Comparison of ENCODE assay signal across 17 cellular contexts in the genomic region with DNA sequence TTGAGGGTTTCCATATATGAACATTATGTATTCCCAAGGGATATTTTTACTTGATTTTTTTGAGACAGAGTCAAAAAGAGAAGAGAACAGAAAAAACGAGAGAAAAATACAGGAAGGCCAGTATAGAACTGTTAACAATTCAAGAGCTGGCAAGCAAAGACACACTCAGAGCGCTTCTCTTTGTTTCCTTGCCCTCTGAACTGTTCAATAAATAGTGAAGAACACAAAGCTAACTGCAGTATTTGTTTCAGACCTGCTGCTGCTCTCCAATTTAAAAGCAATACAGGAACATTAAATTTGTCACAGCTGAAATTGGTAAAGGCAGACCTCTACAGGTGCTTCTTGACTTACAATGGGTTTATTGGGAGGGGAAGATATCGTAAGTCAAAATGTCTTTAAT. TPM values are rescaled to one million over a fixed set of nuclear protein-coding genes. Genes with fewer than 3 reads are reported as not detected.
"Had no signal": no experiment of that assay in that cellular context is flagged by ENCODE, and none has a peak within 500 bp of the region (broad histone marks: within the 10 kb centered on the region; RNA-seq: fewer than 3 reads in every experiment).

No MANE protein-coding gene starts in this region.

- H3K9ac ChIP-seq: SK-N-SH had no signal

- H3K4me1 ChIP-seq: esophagus muscularis mucosa, right atrium auricular region, thyroid gland had no signal

- H3K4me3 ChIP-seq: esophagus muscularis mucosa, left lung, right atrium auricular region, skin epidermis, thyroid gland had no signal

- H3K27me3 ChIP-seq: esophagus muscularis mucosa, left lung, right atrium auricular region, thyroid gland had no signal

- H3K9me3 ChIP-seq: esophagus muscularis mucosa, left lung, right atrium auricular region, SK-N-SH, thyroid gland had no signal

- H3K4me1 Mint-ChIP-seq: memory B cell had no signal

- ATAC-seq: natural killer cell treated with Interleukin-12 subunit alpha and Interleukin-12 subunit beta and Interleukin-15 and Interleukin-18, amount 100 ng/mL, for 72 hours; T-cell had no signal

- H3K27ac Mint-ChIP-seq: activated T-helper 1 cell treated with anti-CD3 and anti-CD28 coated beads, Interleukin-12 subunit alpha, Interleukin-12 subunit beta, Interleukin-2, Interleukin-4 antibody, amounts not matched to agents 30 ng/mL and 10 ng/mL and 1 ng/mL, durations not matched to agents 14 hours and 24 hours and 36 hours; natural killer cell treated with Interleukin-12 subunit alpha and Interleukin-12 subunit beta and Interleukin-15 and Interleukin-18, amount 100 ng/mL, for 72 hours had no signal

- H3K27me3 Mint-ChIP-seq: memory B cell; natural killer cell treated with Interleukin-12 subunit alpha and Interleukin-12 subunit beta and Interleukin-15 and Interleukin-18, amount 100 ng/mL, for 72 hours; T-cell had no signal

- DNase-seq: activated CD4-positive, alpha-beta T cell treated with anti-CD3 and anti-CD28 coated beads for 4 hours; activated CD8-positive, alpha-beta memory T cell treated with anti-CD3 and anti-CD28 coated beads, Interleukin-2, amount 50 U/mL, for 48 hours; islet precursor cell; left lung; nucleus accumbens; SK-N-SH; stimulated activated CD4-positive, alpha-beta T cell treated with anti-CD3 and anti-CD28 coated beads, Interleukin-15, amount 100 ng/mL, for 24 hours; stimulated activated CD4-positive, alpha-beta T cell treated with anti-CD3 and anti-CD28 coated beads, Interleukin-4, amount 100 ng/mL, for 1 hour; T-cell; T1000; thyroid gland had no signal

- H3K9me3 Mint-ChIP-seq: activated T-helper 1 cell treated with anti-CD3 and anti-CD28 coated beads, Interleukin-12 subunit alpha, Interleukin-12 subunit beta, Interleukin-2, Interleukin-4 antibody, amounts not matched to agents 30 ng/mL and 10 ng/mL and 1 ng/mL, durations not matched to agents 14 hours and 24 hours and 36 hours; memory B cell; natural killer cell treated with Interleukin-12 subunit alpha and Interleukin-12 subunit beta and Interleukin-15 and Interleukin-18, amount 100 ng/mL, for 72 hours; T-cell had no signal

- H3K27ac ChIP-seq: esophagus muscularis mucosa, left lung, right atrium auricular region, thyroid gland had no signal

- H3K4me3 Mint-ChIP-seq: activated T-helper 1 cell treated with anti-CD3 and anti-CD28 coated beads, Interleukin-12 subunit alpha, Interleukin-12 subunit beta, Interleukin-2, Interleukin-4 antibody, amounts not matched to agents 30 ng/mL and 10 ng/mL and 1 ng/mL, durations not matched to agents 14 hours and 24 hours and 36 hours; memory B cell; natural killer cell treated with Interleukin-12 subunit alpha and Interleukin-12 subunit beta and Interleukin-15 and Interleukin-18, amount 100 ng/mL, for 72 hours; T-cell had no signal

RNA-seq across cellular contexts. Expression of a gene that starts 44.5 kb away (rescaled TPM):
- total RNA-seq: activated T-helper 1 cell treated with anti-CD3 and anti-CD28 coated beads, Interleukin-12 subunit alpha, Interleukin-12 subunit beta, Interleukin-2, Interleukin-4 antibody, amounts not matched to agents 30 ng/mL and 10 ng/mL and 1 ng/mL, durations not matched to agents 14 hours and 24 hours and 36 hours; natural killer cell treated with Interleukin-12 subunit alpha and Interleukin-12 subunit beta and Interleukin-15 and Interleukin-18, amount 100 ng/mL, for 72 hours had no signal
